Comparison of ENCODE assay signal across 8 cellular contexts in genomic region chr11:67468056-67468455, GRCh38. TPM values are rescaled to one million over a fixed set of nuclear protein-coding genes. Genes with fewer than 3 reads are reported as not detected.
DNase-seq lines count a peak whose midpoint lies in the region; ATAC-seq, FAIRE-seq and TF ChIP-seq lines count a peak whose summit lies in the region.

No MANE protein-coding gene starts in this region.

- H3F3A ChIP-seq in Loucy (ENCODE audit: low read depth): peaks cover 4% of the 10 kb centered on the region; the same call in 1 of the 2 replicates

- H3K9ac ChIP-seq in Loucy (ENCODE audit: low read depth, low read length, poor library complexity, severe bottlenecking): peak overlapping the region; percentile 96

- ATAC-seq in body of pancreas (peak; percentile 69), HG02610 (IDR thresholded peaks at IDR 0.05; ENCODE audit: unreplicated experiment) (no peak)

- no peaks in the 10 kb centered on the region for H3K36me3 ChIP-seq in Loucy (ENCODE audit: insufficient read depth, low read length)
- no peaks in the 10 kb centered on the region for H3K36me3 ChIP-seq in body of pancreas (replicated peaks in 1 of 2; ENCODE audit: insufficient read depth in 1 of 2, low read depth in 2 of 2)
- no peaks in the 10 kb centered on the region for H3K36me3 ChIP-seq in thyroid gland

- peak overlapping the region; percentile 97 for H3K4me3 ChIP-seq in Loucy (ENCODE audit: low read length, poor library complexity, severe bottlenecking)
- peak overlapping the region; percentile 85 to 89 for H3K4me3 ChIP-seq in body of pancreas
- peak overlapping the region; percentile 76 for H3K4me3 ChIP-seq in lower leg skin (ENCODE audit: low read depth, poor library complexity, severe bottlenecking)
- H3K4me3 ChIP-seq in thyroid gland (replicated peaks in 1 of 3): peak overlapping the region; percentile 66 to 92 (median 82)

- FAIRE-seq in GM12891 (lab: Jason Lieb, UNC): no peak

- H3K27ac ChIP-seq in body of pancreas (peak overlapping the region; percentile 82 to 93 (median 87)), thyroid gland (peak overlapping the region; percentile 67 to 75 (median 69))

- WGBS in body of pancreas, 2 donors: 9 to 12% methylated on average over 5 of the region's 5 CpGs
- 8 to 17% methylated on average over 5 of the region's 5 CpGs for WGBS in lower leg skin, 2 donors
- 8 to 10% methylated on average over 5 of the region's 5 CpGs for WGBS in thyroid gland, 2 donors

- peaks cover 41% of the 10 kb centered on the region for H3K79me2 ChIP-seq in Loucy (ENCODE audit: insufficient read depth, low read length)

- H2AFZ ChIP-seq in Loucy (ENCODE audit: low read length): no peak overlapping the region

- intact Hi-C loops in body of pancreas (cut with DNase I): no loop called here
- intact Hi-C loops in lower leg skin (cut with DNase I; ENCODE audit: low total_unique reads): no loop called here
- intact Hi-C loops in thyroid gland (cut with DNase I): loop anchor here (5.0 to 10.0 kb wide), 2 partner anchors 46 to 73 kb away; partner anchors contain the start of gene RAD9A

- H3K4me1 ChIP-seq in Loucy (ENCODE audit: insufficient read depth, low read length, poor library complexity, severe bottlenecking) (peaks cover 47% of the 10 kb centered on the region), body of pancreas (peaks cover 57% of the 10 kb centered on the region), thyroid gland (peaks cover 25 to 52% of the 10 kb centered on the region in 2 donors)

- TF ChIP-seq POLR2A in body of pancreas (IDR thresholded peaks at IDR 0.05) (peak; percentile 59 to 73 (median 72)), lower leg skin (IDR thresholded peaks at IDR 0.05) (no peak), thyroid gland (IDR thresholded peaks at IDR 0.05) (peak in 1 of 2 donors; percentile 25), GM12891 (IDR thresholded peaks at IDR 0.05; ENCODE audit: low read depth, low read length) (no peak)

- DNase-seq in COLO668 (lab: John Stamatoyannopoulos, UW; ENCODE audit: unreplicated experiment) (peak; percentile 62), body of pancreas (peak; percentile 94 to 98 (median 96)), lower leg skin (ENCODE audit: low spot score in 2 of 2) (peak; percentile 86 to 95), thyroid gland (peak; percentile 96 to 97), GM12891 (ENCODE audit: insufficient read length, low spot score) (no peak), cerebellar nuclear complex (lab: John Stamatoyannopoulos, UW) (no peak)

- no peaks in the 10 kb centered on the region for H3K9me2 ChIP-seq in Loucy (replicated peaks; ENCODE audit: low read depth, low read length)

- TF ChIP-seq CTCF in Loucy (conservative IDR thresholded peaks at IDR 0.05; ENCODE audit: low read length): no peak
- no peak for TF ChIP-seq CTCF in body of pancreas (IDR thresholded peaks at IDR 0.05)
- TF ChIP-seq CTCF in lower leg skin (IDR thresholded peaks at IDR 0.05): no peak
- TF ChIP-seq CTCF in thyroid gland (IDR thresholded peaks at IDR 0.05): no peak

- peak overlapping the region; percentile 97 for H3K4me2 ChIP-seq in Loucy (ENCODE audit: low read depth, low read length, poor library complexity, severe bottlenecking)

- no peaks in the 10 kb centered on the region for H3K27me3 ChIP-seq in Loucy (ENCODE audit: insufficient read depth, low read length, poor library complexity, severe bottlenecking)
- H3K27me3 ChIP-seq in body of pancreas: no peaks in the 10 kb centered on the region
- no peaks in the 10 kb centered on the region for H3K27me3 ChIP-seq in thyroid gland

- no peaks in the 10 kb centered on the region for H3K9me3 ChIP-seq in Loucy (ENCODE audit: insufficient read depth, low read depth, low read length)
- no peaks in the 10 kb centered on the region for H3K9me3 ChIP-seq in body of pancreas
- H3K9me3 ChIP-seq in thyroid gland: no peaks in the 10 kb centered on the region

- H4K20me1 ChIP-seq in Loucy (ENCODE audit: insufficient read depth, low read length, poor library complexity, severe bottlenecking): no peaks in the 10 kb centered on the region

TF ChIP-seq in GM12891, 5 proteins besides CTCF, POLR2A, EP300 and RAD21:
- no peak for TF ChIP-seq SPI1 (IDR thresholded peaks at IDR 0.05; ENCODE audit: low read depth, low read length)
- no peak for TF ChIP-seq POLR2AphosphoS5 (IDR thresholded peaks at IDR 0.05; ENCODE audit: low read depth, low read length)
- TF ChIP-seq PAX5 (IDR thresholded peaks at IDR 0.05; ENCODE audit: insufficient read depth, low read length, severe bottlenecking): no peak
- no peak for TF ChIP-seq POU2F2 (IDR thresholded peaks at IDR 0.05; ENCODE audit: low read depth, low read length)
- TF ChIP-seq TAF1 (IDR thresholded peaks at IDR 0.05; ENCODE audit: low read depth, low read length): no peak
TF ChIP-seq in GM12891: peak in this region for 0.

RNA-seq across cellular contexts. Expression of gene TMEM134, which starts 1.0 kb away (rescaled TPM):
- total RNA-seq in body of pancreas (100 to 1,000 TPM in 1 of 2 donors, 10 to 100 TPM in 1; 69.5 to 118 TPM), lower leg skin (100 to 1,000 TPM; 202 to 374 (median 252) TPM), thyroid gland (100 to 1,000 TPM in 1 of 4 donors, 10 to 100 TPM in 3; 69.0 to 138 (median 95.8) TPM)
- 49.6 TPM for polyA plus RNA-seq in GM12891 (2012; ENCODE audit: low read depth, missing spikeins)

RNA-seq across cellular contexts. Expression of gene CABP4, which starts 12.9 kb away (rescaled TPM):
- total RNA-seq in body of pancreas (1 to 10 TPM in 1 of 2 donors, not detected in 1; 3.1 TPM), lower leg skin (under 1 TPM in 2 of 4 donors, not detected in 2; 0.11 to 0.25 TPM), thyroid gland (1 to 10 TPM in 1 of 4 donors, under 1 TPM in 2, not detected in 1; 0.33 to 6.4 (median 0.39) TPM)
- polyA plus RNA-seq in GM12891 (2012; ENCODE audit: low read depth, missing spikeins): 0.12 TPM

RNA-seq across cellular contexts. Expression of gene AIP, which starts 14.8 kb away (rescaled TPM):
- total RNA-seq in body of pancreas: 10 to 100 TPM; 21.4 to 39.7 TPM
- 10 to 100 TPM; 38.7 to 52.5 (median 47.7) TPM for total RNA-seq in lower leg skin
- total RNA-seq in thyroid gland: 100 to 1,000 TPM in 1 of 4 donors, 10 to 100 TPM in 3; 58.2 to 100 (median 83.2) TPM
- polyA plus RNA-seq in GM12891 (2012; ENCODE audit: low read depth, missing spikeins): 94.7 TPM

RNA-seq across cellular contexts. Expression of gene GPR152, which starts 15.5 kb away (rescaled TPM):
- not detected for total RNA-seq in body of pancreas
- not detected for total RNA-seq in lower leg skin
- not detected for total RNA-seq in thyroid gland
- not detected for polyA plus RNA-seq in GM12891 (2012; ENCODE audit: low read depth, missing spikeins)

RNA-seq across cellular contexts. Expression of gene CORO1B, which starts 24.8 kb away (rescaled TPM):
- total RNA-seq in body of pancreas (10 to 100 TPM; 53.1 to 55.3 TPM), lower leg skin (10 to 100 TPM; 40.1 to 79.5 (median 66.9) TPM), thyroid gland (100 to 1,000 TPM in 1 of 4 donors, 10 to 100 TPM in 3; 73.9 to 102 (median 81.3) TPM)
- polyA plus RNA-seq in GM12891 (2012; ENCODE audit: low read depth, missing spikeins): 25.2 TPM

Comparison
In these comparisons a context has a peak if more than half of its experiments do, and no peak if none do; other contexts are left out.
1. DNase-seq: peak in COLO668 (single experiment), body of pancreas (4 of 4), lower leg skin (2 of 2) and thyroid gland (2 of 2); none in GM12891 (single experiment) and cerebellar nuclear complex (0 of 2).
2. POLR2A ChIP-seq: peak in body of pancreas (3 of 3); none in lower leg skin (0 of 2) and GM12891 (single experiment).
3. Peak in every context shown above with its lines, with median percentiles within 50 percentile points of each other: H3K4me3 ChIP-seq.